20 cellular contexts compared by ENCODE assay signal in genomic region chr4:102547973-102548372, GRCh38. TPM values are rescaled to one million over a fixed set of nuclear protein-coding genes. Genes with fewer than 3 reads are reported as not detected.
DNase-seq lines count a peak whose midpoint lies in the region; ATAC-seq and TF ChIP-seq lines count a peak whose summit lies in the region.
"Had no signal": no experiment of that assay in that cellular context is flagged by ENCODE, and none has a peak within 500 bp of the region (broad histone marks: within the 10 kb centered on the region; RNA-seq: fewer than 3 reads in every experiment).

No MANE protein-coding gene starts in this region.

- no peaks in the 10 kb centered on the region for H3K9me3 ChIP-seq in CD4-positive, alpha-beta memory T cell (ENCODE audit: control insufficient read depth in 1 of 2, low read length in 2 of 2)
- H3K9me3 ChIP-seq: BE2C, SJCRH30 had no signal

- no peaks in the 10 kb centered on the region for H3K27me3 Mint-ChIP-seq in activated CD8-positive, alpha-beta T cell treated with anti-CD3 and anti-CD28 coated beads, Interleukin-2, amount 10 ng/mL, durations not matched to agents 7 days and 5 days (ENCODE audit: low read depth)
- H3K27me3 Mint-ChIP-seq in activated CD8-positive, alpha-beta T cell treated with anti-CD3 and anti-CD28 coated beads for 36 hours = no peaks in the 10 kb centered on the region
- H3K27me3 Mint-ChIP-seq in CD4-positive, alpha-beta memory T cell = no peaks in the 10 kb centered on the region
- H3K27me3 Mint-ChIP-seq in activated naive CD8-positive, alpha-beta T cell treated with anti-CD3 and anti-CD28 coated beads, Interleukin-2, amount 50 U/mL, for 24 hours = no peaks in the 10 kb centered on the region
- H3K27me3 Mint-ChIP-seq in naive thymus-derived CD8-positive, alpha-beta T cell = no peaks in the 10 kb centered on the region

- H3K4me3 Mint-ChIP-seq in activated CD8-positive, alpha-beta T cell treated with anti-CD3 and anti-CD28 coated beads, Interleukin-2, amount 10 ng/mL, durations not matched to agents 7 days and 5 days = no peak overlapping the region
- no peak overlapping the region for H3K4me3 Mint-ChIP-seq in activated CD8-positive, alpha-beta T cell treated with anti-CD3 and anti-CD28 coated beads for 36 hours
- no peak overlapping the region for H3K4me3 Mint-ChIP-seq in CD4-positive, alpha-beta memory T cell
- H3K4me3 Mint-ChIP-seq in activated naive CD8-positive, alpha-beta T cell treated with anti-CD3 and anti-CD28 coated beads, Interleukin-2, amount 50 U/mL, for 24 hours = no peak overlapping the region
- H3K4me3 Mint-ChIP-seq in naive thymus-derived CD8-positive, alpha-beta T cell = no peak overlapping the region

- DNase-seq in activated CD8-positive, alpha-beta T cell treated with anti-CD3 and anti-CD28 coated beads, Interleukin-2, amount 10 ng/mL, durations not matched to agents 7 days and 5 days = no peak
- no peak for DNase-seq in activated CD8-positive, alpha-beta T cell treated with anti-CD3 and anti-CD28 coated beads for 36 hours
- no peak for DNase-seq in CD4-positive, alpha-beta memory T cell
- no peak for DNase-seq in activated naive CD8-positive, alpha-beta T cell treated with anti-CD3 and anti-CD28 coated beads, Interleukin-2, amount 50 U/mL, for 24 hours
- DNase-seq in naive thymus-derived CD8-positive, alpha-beta T cell = no peak
- DNase-seq in DMS79 (lab: John Stamatoyannopoulos, UW) (no peak), AML-193 (lab: John Stamatoyannopoulos, UW) (no peak), GM03348 (ENCODE audit: low spot score) (no peak)
- DNase-seq: BE2C, HCEC 1CT, NCI-H1048, NCI-H1417, NCI-H1694 treated with DMSO at 0.1 percent for 48 hours, NCI-H2081, NCI-H2227 treated with DMSO at 0.1 percent for 48 hours, NCI-H526 treated with DMSO at 0.1 percent for 48 hours, PC-9, SJCRH30 had no signal

- no peaks in the 10 kb centered on the region for H3K9me3 Mint-ChIP-seq in activated CD8-positive, alpha-beta T cell treated with anti-CD3 and anti-CD28 coated beads, Interleukin-2, amount 10 ng/mL, durations not matched to agents 7 days and 5 days (ENCODE audit: insufficient read depth)
- no peaks in the 10 kb centered on the region for H3K9me3 Mint-ChIP-seq in activated CD8-positive, alpha-beta T cell treated with anti-CD3 and anti-CD28 coated beads for 36 hours
- peaks cover 0 to 2% (median 0%) of the 10 kb centered on the region in 8 donors for H3K9me3 Mint-ChIP-seq in CD4-positive, alpha-beta memory T cell
- H3K9me3 Mint-ChIP-seq in activated naive CD8-positive, alpha-beta T cell treated with anti-CD3 and anti-CD28 coated beads, Interleukin-2, amount 50 U/mL, for 24 hours = no peaks in the 10 kb centered on the region
- H3K9me3 Mint-ChIP-seq in naive thymus-derived CD8-positive, alpha-beta T cell = no peaks in the 10 kb centered on the region

- no peak for TF ChIP-seq CTCF in activated CD8-positive, alpha-beta T cell treated with anti-CD3 and anti-CD28 coated beads for 36 hours (IDR thresholded peaks at IDR 0.05)

- H3K4me3 ChIP-seq in CD4-positive, alpha-beta memory T cell (ENCODE audit: low read length in 2 of 2) = no peak overlapping the region
- H3K4me3 ChIP-seq: PC-9, SJCRH30 had no signal

- peaks cover 51% of the 10 kb centered on the region for H3K4me1 Mint-ChIP-seq in activated CD8-positive, alpha-beta T cell treated with anti-CD3 and anti-CD28 coated beads, Interleukin-2, amount 10 ng/mL, durations not matched to agents 7 days and 5 days (ENCODE audit: low read depth)
- H3K4me1 Mint-ChIP-seq in activated CD8-positive, alpha-beta T cell treated with anti-CD3 and anti-CD28 coated beads for 36 hours (ENCODE audit: low read depth) = peaks cover 66% of the 10 kb centered on the region
- H3K4me1 Mint-ChIP-seq in CD4-positive, alpha-beta memory T cell = peaks cover 36 to 60% (median 52%) of the 10 kb centered on the region in 4 donors
- H3K4me1 Mint-ChIP-seq in activated naive CD8-positive, alpha-beta T cell treated with anti-CD3 and anti-CD28 coated beads, Interleukin-2, amount 50 U/mL, for 24 hours = peaks cover 75% of the 10 kb centered on the region
- H3K4me1 Mint-ChIP-seq in naive thymus-derived CD8-positive, alpha-beta T cell = peaks cover 28 to 68% (median 49%) of the 10 kb centered on the region in 4 donors

- no peak overlapping the region for H3K27ac ChIP-seq in CD4-positive, alpha-beta memory T cell (ENCODE audit: low read depth, low read length)
- H3K27ac ChIP-seq: 22Rv1, PC-9, SJCRH30 had no signal

- peaks cover 7% of the 10 kb centered on the region for H3K36me3 ChIP-seq in CD4-positive, alpha-beta memory T cell (ENCODE audit: insufficient read depth, low read length)

- CTCF ChIA-PET in activated CD8-positive, alpha-beta T cell treated with anti-CD3 and anti-CD28 coated beads, Interleukin-2, amount 10 ng/mL, durations not matched to agents 7 days and 5 days (lab: Charles Lee) = interaction anchor here (1.2 to 1.6 kb wide), 2 partner anchors 63 to 461 kb away, joined by 3 to 5 read pairs; no protein-coding TSS in a partner anchor
- CTCF ChIA-PET in activated CD8-positive, alpha-beta T cell treated with anti-CD3 and anti-CD28 coated beads for 36 hours (lab: Charles Lee) = interaction anchor here (0.7 to 2.0 kb wide), 3 partner anchors 8 to 63 kb away, joined by 3 to 5 read pairs (median 4); no protein-coding TSS in a partner anchor
- CTCF ChIA-PET in CD4-positive, alpha-beta memory T cell (lab: Charles Lee; ENCODE audit: partially characterized antibody) = no interaction called here

- H3K4me1 ChIP-seq in CD4-positive, alpha-beta memory T cell (ENCODE audit: insufficient read depth, low read length) = peaks cover 24% of the 10 kb centered on the region
- H3K4me1 ChIP-seq: BE2C had no signal

- no peaks in the 10 kb centered on the region for H3K27me3 ChIP-seq in CD4-positive, alpha-beta memory T cell (ENCODE audit: insufficient read depth, low read length)
- H3K27me3 ChIP-seq: BE2C, SJCRH30 had no signal

- POLR2A ChIA-PET in activated CD8-positive, alpha-beta T cell treated with anti-CD3 and anti-CD28 coated beads, Interleukin-2, amount 10 ng/mL, durations not matched to agents 7 days and 5 days (lab: Charles Lee) = no interaction called here
- POLR2A ChIA-PET in activated CD8-positive, alpha-beta T cell treated with anti-CD3 and anti-CD28 coated beads for 36 hours (lab: Charles Lee) = no interaction called here
- POLR2A ChIA-PET in CD4-positive, alpha-beta memory T cell (lab: Charles Lee; ENCODE audit: partially characterized antibody) = no interaction called here
- POLR2A ChIA-PET in naive thymus-derived CD8-positive, alpha-beta T cell (lab: Charles Lee) = no interaction called here

- intact Hi-C loops in activated CD8-positive, alpha-beta T cell treated with anti-CD3 and anti-CD28 coated beads for 36 hours (cut with micrococcal nuclease) = no loop called here
- intact Hi-C loops in CD4-positive, alpha-beta memory T cell (cut with micrococcal nuclease) = no loop called here

- no peak for ATAC-seq in activated CD8-positive, alpha-beta T cell treated with anti-CD3 and anti-CD28 coated beads, Interleukin-2, amount 10 ng/mL, durations not matched to agents 7 days and 5 days
- no peak for ATAC-seq in activated CD8-positive, alpha-beta T cell treated with anti-CD3 and anti-CD28 coated beads for 36 hours
- no peak for ATAC-seq in activated naive CD8-positive, alpha-beta T cell treated with anti-CD3 and anti-CD28 coated beads, Interleukin-2, amount 50 U/mL, for 24 hours
- ATAC-seq in naive thymus-derived CD8-positive, alpha-beta T cell = no peak
- ATAC-seq: Right ventricle myocardium inferior had no signal

- H3K27ac Mint-ChIP-seq in activated CD8-positive, alpha-beta T cell treated with anti-CD3 and anti-CD28 coated beads, Interleukin-2, amount 10 ng/mL, durations not matched to agents 7 days and 5 days = peak overlapping the region; percentile 45
- no peak overlapping the region for H3K27ac Mint-ChIP-seq in activated CD8-positive, alpha-beta T cell treated with anti-CD3 and anti-CD28 coated beads for 36 hours
- H3K27ac Mint-ChIP-seq in CD4-positive, alpha-beta memory T cell = peak overlapping the region in 5 of 7 donors; percentile 9 to 81 (median 13)
- H3K27ac Mint-ChIP-seq in activated naive CD8-positive, alpha-beta T cell treated with anti-CD3 and anti-CD28 coated beads, Interleukin-2, amount 50 U/mL, for 24 hours = peak overlapping the region; percentile 21
- peak overlapping the region in 7 of 10 donors; percentile 15 to 96 (median 71) for H3K27ac Mint-ChIP-seq in naive thymus-derived CD8-positive, alpha-beta T cell

- peaks cover 72% of the 10 kb centered on the region for H3K36me3 Mint-ChIP-seq in activated CD8-positive, alpha-beta T cell treated with anti-CD3 and anti-CD28 coated beads, Interleukin-2, amount 10 ng/mL, durations not matched to agents 7 days and 5 days (ENCODE audit: low read depth)
- peaks cover 51% of the 10 kb centered on the region for H3K36me3 Mint-ChIP-seq in activated CD8-positive, alpha-beta T cell treated with anti-CD3 and anti-CD28 coated beads for 36 hours (ENCODE audit: low read depth)
- H3K36me3 Mint-ChIP-seq in CD4-positive, alpha-beta memory T cell = peaks cover 57 to 74% of the 10 kb centered on the region in 2 donors
- peaks cover 77% of the 10 kb centered on the region for H3K36me3 Mint-ChIP-seq in activated naive CD8-positive, alpha-beta T cell treated with anti-CD3 and anti-CD28 coated beads, Interleukin-2, amount 50 U/mL, for 24 hours (ENCODE audit: low read depth)
- peaks cover 13 to 72% (median 40%) of the 10 kb centered on the region in 3 donors for H3K36me3 Mint-ChIP-seq in naive thymus-derived CD8-positive, alpha-beta T cell

RNA-seq across cellular contexts. Expression of gene NFKB1, which starts 46.8 kb away (rescaled TPM):
- total RNA-seq in activated CD8-positive, alpha-beta T cell treated with anti-CD3 and anti-CD28 coated beads, Interleukin-2, amount 10 ng/mL, durations not matched to agents 7 days and 5 days = 100 to 1,000 TPM; 150 to 162 TPM
- 100 to 1,000 TPM; 224 to 230 TPM for total RNA-seq in activated CD8-positive, alpha-beta T cell treated with anti-CD3 and anti-CD28 coated beads for 36 hours
- 10 to 100 TPM; 79.8 to 84.9 TPM for total RNA-seq in CD4-positive, alpha-beta memory T cell
- 10 to 100 TPM; 16.6 to 61.9 TPM for polyA plus RNA-seq in CD4-positive, alpha-beta memory T cell
- 100 to 1,000 TPM in 1 of 2 experiments, 10 to 100 TPM in 1; 91.5 to 101 TPM for total RNA-seq in naive thymus-derived CD8-positive, alpha-beta T cell
- 10 to 100 TPM; 27.5 to 82.2 (median 32.4) TPM for polyA plus RNA-seq in naive thymus-derived CD8-positive, alpha-beta T cell
